Comparison of ENCODE assay signal across 1 cellular context in the genomic region with DNA sequence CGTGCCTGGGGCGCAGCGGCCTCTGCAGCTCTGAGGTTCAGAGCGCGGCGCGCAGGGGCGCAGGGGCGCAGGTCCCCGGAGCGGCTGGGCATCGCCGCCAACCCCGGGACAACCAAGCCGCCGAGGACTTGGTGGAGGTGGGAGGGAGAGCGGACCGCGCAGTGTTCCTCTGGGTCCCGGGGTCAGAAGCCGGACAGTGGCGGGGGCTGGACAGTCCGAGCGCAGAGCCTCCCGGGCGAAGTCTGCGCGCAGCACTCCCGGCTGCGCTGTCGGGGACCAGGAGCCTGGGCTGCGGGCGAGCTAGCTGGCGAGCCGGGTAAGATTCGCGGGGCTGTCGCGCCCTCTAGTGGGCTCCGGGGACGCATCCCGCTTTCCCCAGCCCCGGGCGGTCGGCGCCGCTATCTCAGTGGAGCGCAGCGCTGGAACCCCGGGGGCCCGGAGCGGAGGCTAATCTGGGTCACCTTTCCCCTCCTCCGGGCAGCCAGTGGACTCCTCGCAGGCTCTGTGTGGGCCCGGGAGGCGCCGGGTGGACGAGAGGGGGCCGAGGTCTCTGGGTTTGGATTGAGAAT.
A peak's percentile ranks its signal among the peaks of the same experiment; 100 is the strongest.
TF ChIP-seq lines count a peak whose summit lies in the region.

No MANE protein-coding gene starts in this region.

TF ChIP-seq in HepG2, 621 proteins besides CTCF, POLR2A, EP300 and RAD21 (continued from another document and continues in another):
- TF ChIP-seq MYNN (CRISPR knock-in tag; IDR thresholded peaks at IDR 0.05; ENCODE audit: low read depth) = no peak
- no peak for TF ChIP-seq ZNF460 (CRISPR knock-in tag; IDR thresholded peaks at IDR 0.05; ENCODE audit: borderline replicate concordance)
- no peak for TF ChIP-seq ZSCAN30 (CRISPR knock-in tag; IDR thresholded peaks at IDR 0.05)
- TF ChIP-seq ZNF670 (CRISPR knock-in tag; IDR thresholded peaks at IDR 0.05; ENCODE audit: borderline replicate concordance) = no peak
- TF ChIP-seq ZNF589 (CRISPR knock-in tag; conservative IDR thresholded peaks at IDR 0.05) = no peak
- TF ChIP-seq, protein P1, sequence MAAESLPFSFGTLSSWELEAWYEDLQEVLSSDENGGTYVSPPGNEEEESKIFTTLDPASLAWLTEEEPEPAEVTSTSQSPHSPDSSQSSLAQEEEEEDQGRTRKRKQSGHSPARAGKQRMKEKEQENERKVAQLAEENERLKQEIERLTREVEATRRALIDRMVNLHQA (CRISPR knock-in tag; IDR thresholded peaks at IDR 0.05) = no peak
- TF ChIP-seq, protein P2, sequence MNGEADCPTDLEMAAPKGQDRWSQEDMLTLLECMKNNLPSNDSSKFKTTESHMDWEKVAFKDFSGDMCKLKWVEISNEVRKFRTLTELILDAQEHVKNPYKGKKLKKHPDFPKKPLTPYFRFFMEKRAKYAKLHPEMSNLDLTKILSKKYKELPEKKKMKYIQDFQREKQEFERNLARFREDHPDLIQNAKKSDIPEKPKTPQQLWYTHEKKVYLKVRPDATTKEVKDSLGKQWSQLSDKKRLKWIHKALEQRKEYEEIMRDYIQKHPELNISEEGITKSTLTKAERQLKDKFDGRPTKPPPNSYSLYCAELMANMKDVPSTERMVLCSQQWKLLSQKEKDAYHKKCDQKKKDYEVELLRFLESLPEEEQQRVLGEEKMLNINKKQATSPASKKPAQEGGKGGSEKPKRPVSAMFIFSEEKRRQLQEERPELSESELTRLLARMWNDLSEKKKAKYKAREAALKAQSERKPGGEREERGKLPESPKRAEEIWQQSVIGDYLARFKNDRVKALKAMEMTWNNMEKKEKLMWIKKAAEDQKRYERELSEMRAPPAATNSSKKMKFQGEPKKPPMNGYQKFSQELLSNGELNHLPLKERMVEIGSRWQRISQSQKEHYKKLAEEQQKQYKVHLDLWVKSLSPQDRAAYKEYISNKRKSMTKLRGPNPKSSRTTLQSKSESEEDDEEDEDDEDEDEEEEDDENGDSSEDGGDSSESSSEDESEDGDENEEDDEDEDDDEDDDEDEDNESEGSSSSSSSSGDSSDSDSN (CRISPR knock-in tag; IDR thresholded peaks at IDR 0.05) = peak; percentile 89
- no peak for TF ChIP-seq SOX13 (IDR thresholded peaks at IDR 0.05)
- TF ChIP-seq SOX13 (CRISPR knock-in tag; conservative IDR thresholded peaks at IDR 0.05 in 1 of 2, IDR thresholded peaks at IDR 0.05 in 1 of 2) = 0 out of 4 replicates have a peak, but pooled peaks of 1 of the 2 experiments have one; percentile 24
- TF ChIP-seq IKZF4 (CRISPR knock-in tag; IDR thresholded peaks at IDR 0.05; ENCODE audit: borderline replicate concordance, low read depth, not compliant biosample characterization) = no peak
- 0 out of 2 replicates have a peak, but pooled peaks have one; percentile 22 for TF ChIP-seq RNF2 (conservative IDR thresholded peaks at IDR 0.05; ENCODE audit: low read depth)
- TF ChIP-seq, protein P3, sequence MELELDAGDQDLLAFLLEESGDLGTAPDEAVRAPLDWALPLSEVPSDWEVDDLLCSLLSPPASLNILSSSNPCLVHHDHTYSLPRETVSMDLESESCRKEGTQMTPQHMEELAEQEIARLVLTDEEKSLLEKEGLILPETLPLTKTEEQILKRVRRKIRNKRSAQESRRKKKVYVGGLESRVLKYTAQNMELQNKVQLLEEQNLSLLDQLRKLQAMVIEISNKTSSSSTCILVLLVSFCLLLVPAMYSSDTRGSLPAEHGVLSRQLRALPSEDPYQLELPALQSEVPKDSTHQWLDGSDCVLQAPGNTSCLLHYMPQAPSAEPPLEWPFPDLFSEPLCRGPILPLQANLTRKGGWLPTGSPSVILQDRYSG (CRISPR knock-in tag; IDR thresholded peaks at IDR 0.05) = no peak
- 0 out of 2 replicates have a peak, but pooled peaks have one; percentile 67 for TF ChIP-seq GLI4 (CRISPR knock-in tag; IDR thresholded peaks at IDR 0.05; ENCODE audit: borderline replicate concordance)
- no peak for TF ChIP-seq ZNF674 (CRISPR knock-in tag; IDR thresholded peaks at IDR 0.05; ENCODE audit: low read depth)
- TF ChIP-seq GATAD2A (CRISPR knock-in tag; IDR thresholded peaks at IDR 0.05) = 0 out of 2 replicates have a peak, but pooled peaks have one; percentile 11
- TF ChIP-seq, protein P4, sequence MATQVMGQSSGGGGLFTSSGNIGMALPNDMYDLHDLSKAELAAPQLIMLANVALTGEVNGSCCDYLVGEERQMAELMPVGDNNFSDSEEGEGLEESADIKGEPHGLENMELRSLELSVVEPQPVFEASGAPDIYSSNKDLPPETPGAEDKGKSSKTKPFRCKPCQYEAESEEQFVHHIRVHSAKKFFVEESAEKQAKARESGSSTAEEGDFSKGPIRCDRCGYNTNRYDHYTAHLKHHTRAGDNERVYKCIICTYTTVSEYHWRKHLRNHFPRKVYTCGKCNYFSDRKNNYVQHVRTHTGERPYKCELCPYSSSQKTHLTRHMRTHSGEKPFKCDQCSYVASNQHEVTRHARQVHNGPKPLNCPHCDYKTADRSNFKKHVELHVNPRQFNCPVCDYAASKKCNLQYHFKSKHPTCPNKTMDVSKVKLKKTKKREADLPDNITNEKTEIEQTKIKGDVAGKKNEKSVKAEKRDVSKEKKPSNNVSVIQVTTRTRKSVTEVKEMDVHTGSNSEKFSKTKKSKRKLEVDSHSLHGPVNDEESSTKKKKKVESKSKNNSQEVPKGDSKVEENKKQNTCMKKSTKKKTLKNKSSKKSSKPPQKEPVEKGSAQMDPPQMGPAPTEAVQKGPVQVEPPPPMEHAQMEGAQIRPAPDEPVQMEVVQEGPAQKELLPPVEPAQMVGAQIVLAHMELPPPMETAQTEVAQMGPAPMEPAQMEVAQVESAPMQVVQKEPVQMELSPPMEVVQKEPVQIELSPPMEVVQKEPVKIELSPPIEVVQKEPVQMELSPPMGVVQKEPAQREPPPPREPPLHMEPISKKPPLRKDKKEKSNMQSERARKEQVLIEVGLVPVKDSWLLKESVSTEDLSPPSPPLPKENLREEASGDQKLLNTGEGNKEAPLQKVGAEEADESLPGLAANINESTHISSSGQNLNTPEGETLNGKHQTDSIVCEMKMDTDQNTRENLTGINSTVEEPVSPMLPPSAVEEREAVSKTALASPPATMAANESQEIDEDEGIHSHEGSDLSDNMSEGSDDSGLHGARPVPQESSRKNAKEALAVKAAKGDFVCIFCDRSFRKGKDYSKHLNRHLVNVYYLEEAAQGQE (IDR thresholded peaks at IDR 0.05; ENCODE audit: borderline replicate concordance in 1 of 2, low read depth in 1 of 2, low read length in 2 of 2) = no peak
- TF ChIP-seq ZNF839 (CRISPR knock-in tag; IDR thresholded peaks at IDR 0.05; ENCODE audit: borderline replicate concordance) = no peak
- no peak for TF ChIP-seq DMAP1 (CRISPR knock-in tag; IDR thresholded peaks at IDR 0.05)
- TF ChIP-seq PAWR (CRISPR knock-in tag; IDR thresholded peaks at IDR 0.05; ENCODE audit: borderline replicate concordance) = no peak
- TF ChIP-seq, protein P5, sequence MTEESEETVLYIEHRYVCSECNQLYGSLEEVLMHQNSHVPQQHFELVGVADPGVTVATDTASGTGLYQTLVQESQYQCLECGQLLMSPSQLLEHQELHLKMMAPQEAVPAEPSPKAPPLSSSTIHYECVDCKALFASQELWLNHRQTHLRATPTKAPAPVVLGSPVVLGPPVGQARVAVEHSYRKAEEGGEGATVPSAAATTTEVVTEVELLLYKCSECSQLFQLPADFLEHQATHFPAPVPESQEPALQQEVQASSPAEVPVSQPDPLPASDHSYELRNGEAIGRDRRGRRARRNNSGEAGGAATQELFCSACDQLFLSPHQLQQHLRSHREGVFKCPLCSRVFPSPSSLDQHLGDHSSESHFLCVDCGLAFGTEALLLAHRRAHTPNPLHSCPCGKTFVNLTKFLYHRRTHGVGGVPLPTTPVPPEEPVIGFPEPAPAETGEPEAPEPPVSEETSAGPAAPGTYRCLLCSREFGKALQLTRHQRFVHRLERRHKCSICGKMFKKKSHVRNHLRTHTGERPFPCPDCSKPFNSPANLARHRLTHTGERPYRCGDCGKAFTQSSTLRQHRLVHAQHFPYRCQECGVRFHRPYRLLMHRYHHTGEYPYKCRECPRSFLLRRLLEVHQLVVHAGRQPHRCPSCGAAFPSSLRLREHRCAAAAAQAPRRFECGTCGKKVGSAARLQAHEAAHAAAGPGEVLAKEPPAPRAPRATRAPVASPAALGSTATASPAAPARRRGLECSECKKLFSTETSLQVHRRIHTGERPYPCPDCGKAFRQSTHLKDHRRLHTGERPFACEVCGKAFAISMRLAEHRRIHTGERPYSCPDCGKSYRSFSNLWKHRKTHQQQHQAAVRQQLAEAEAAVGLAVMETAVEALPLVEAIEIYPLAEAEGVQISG (CRISPR knock-in tag; IDR thresholded peaks at IDR 0.05) = peak; percentile 73; the same call in 1 of the 2 replicates
- no peak for TF ChIP-seq RFX5 (IDR thresholded peaks at IDR 0.05; ENCODE audit: low read depth, low read length)
- no peak for TF ChIP-seq HHEX (CRISPR knock-in tag; IDR thresholded peaks at IDR 0.05)
- TF ChIP-seq, protein P6, sequence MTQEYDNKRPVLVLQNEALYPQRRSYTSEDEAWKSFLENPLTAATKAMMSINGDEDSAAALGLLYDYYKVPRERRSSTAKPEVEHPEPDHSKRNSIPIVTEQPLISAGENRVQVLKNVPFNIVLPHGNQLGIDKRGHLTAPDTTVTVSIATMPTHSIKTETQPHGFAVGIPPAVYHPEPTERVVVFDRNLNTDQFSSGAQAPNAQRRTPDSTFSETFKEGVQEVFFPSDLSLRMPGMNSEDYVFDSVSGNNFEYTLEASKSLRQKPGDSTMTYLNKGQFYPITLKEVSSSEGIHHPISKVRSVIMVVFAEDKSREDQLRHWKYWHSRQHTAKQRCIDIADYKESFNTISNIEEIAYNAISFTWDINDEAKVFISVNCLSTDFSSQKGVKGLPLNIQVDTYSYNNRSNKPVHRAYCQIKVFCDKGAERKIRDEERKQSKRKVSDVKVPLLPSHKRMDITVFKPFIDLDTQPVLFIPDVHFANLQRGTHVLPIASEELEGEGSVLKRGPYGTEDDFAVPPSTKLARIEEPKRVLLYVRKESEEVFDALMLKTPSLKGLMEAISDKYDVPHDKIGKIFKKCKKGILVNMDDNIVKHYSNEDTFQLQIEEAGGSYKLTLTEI (CRISPR knock-in tag; conservative IDR thresholded peaks at IDR 0.05) = no peak
- peak; percentile 85; the same call in 1 of the 2 replicates for TF ChIP-seq BRCA1 (CRISPR knock-in tag; IDR thresholded peaks at IDR 0.05)
- TF ChIP-seq ZNF263 (CRISPR knock-in tag; IDR thresholded peaks at IDR 0.05) = 0 out of 2 replicates have a peak, but pooled peaks have one; percentile 43
- no peak for TF ChIP-seq ZC3H4 (CRISPR knock-in tag; IDR thresholded peaks at IDR 0.05; ENCODE audit: borderline replicate concordance)
- TF ChIP-seq HOXA5 (CRISPR knock-in tag; IDR thresholded peaks at IDR 0.05) = peak; percentile 87
- peak; percentile 89 for TF ChIP-seq ZNF564 (CRISPR knock-in tag; IDR thresholded peaks at IDR 0.05)
- TF ChIP-seq NR3C1 (CRISPR knock-in tag; IDR thresholded peaks at IDR 0.05) = no peak
- no peak for TF ChIP-seq ZNF451 (CRISPR knock-in tag; IDR thresholded peaks at IDR 0.05)
- peak; percentile 56; the same call in 1 of the 2 replicates for TF ChIP-seq ZSCAN21 (CRISPR knock-in tag; IDR thresholded peaks at IDR 0.05; ENCODE audit: borderline replicate concordance)
- TF ChIP-seq FIP1L1 (IDR thresholded peaks at IDR 0.05; ENCODE audit: borderline replicate concordance, insufficient read depth, low read depth, low read length) = no peak
- no peak; the same call in 1 of the 2 replicates for TF ChIP-seq YEATS2 (CRISPR knock-in tag; IDR thresholded peaks at IDR 0.05; ENCODE audit: borderline replicate concordance)
- TF ChIP-seq, protein P7, sequence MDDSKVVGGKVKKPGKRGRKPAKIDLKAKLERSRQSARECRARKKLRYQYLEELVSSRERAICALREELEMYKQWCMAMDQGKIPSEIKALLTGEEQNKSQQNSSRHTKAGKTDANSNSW (CRISPR knock-in tag; IDR thresholded peaks at IDR 0.05; ENCODE audit: borderline replicate concordance) = no peak
- TF ChIP-seq, protein P8, sequence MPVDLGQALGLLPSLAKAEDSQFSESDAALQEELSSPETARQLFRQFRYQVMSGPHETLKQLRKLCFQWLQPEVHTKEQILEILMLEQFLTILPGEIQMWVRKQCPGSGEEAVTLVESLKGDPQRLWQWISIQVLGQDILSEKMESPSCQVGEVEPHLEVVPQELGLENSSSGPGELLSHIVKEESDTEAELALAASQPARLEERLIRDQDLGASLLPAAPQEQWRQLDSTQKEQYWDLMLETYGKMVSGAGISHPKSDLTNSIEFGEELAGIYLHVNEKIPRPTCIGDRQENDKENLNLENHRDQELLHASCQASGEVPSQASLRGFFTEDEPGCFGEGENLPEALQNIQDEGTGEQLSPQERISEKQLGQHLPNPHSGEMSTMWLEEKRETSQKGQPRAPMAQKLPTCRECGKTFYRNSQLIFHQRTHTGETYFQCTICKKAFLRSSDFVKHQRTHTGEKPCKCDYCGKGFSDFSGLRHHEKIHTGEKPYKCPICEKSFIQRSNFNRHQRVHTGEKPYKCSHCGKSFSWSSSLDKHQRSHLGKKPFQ (CRISPR knock-in tag; IDR thresholded peaks at IDR 0.05; ENCODE audit: insufficient replicate concordance) = no peak
- no peak for TF ChIP-seq SMARCC2 (IDR thresholded peaks at IDR 0.05)
- TF ChIP-seq MAFF (IDR thresholded peaks at IDR 0.05; ENCODE audit: low read depth, low read length) = no peak
- TF ChIP-seq, protein P9, sequence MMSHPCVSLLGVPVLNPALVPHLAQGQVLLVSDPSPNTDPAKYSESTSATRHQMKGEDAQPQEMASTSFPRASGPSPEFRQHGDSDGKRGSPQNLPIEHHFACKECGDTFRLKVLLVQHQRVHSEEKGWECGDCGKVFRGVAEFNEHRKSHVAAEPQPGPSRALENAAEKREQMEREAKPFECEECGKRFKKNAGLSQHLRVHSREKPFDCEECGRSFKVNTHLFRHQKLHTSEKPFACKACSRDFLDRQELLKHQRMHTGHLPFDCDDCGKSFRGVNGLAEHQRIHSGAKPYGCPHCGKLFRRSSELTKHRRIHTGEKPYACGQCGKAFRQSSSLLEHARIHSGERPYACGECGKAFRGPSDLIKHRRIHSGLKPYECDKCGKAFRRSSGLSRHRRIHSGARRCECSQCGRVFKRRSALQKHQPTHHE (CRISPR knock-in tag; IDR thresholded peaks at IDR 0.05; ENCODE audit: borderline replicate concordance) = peak; percentile 57; the same call in 1 of the 2 replicates
- TF ChIP-seq, protein P10, sequence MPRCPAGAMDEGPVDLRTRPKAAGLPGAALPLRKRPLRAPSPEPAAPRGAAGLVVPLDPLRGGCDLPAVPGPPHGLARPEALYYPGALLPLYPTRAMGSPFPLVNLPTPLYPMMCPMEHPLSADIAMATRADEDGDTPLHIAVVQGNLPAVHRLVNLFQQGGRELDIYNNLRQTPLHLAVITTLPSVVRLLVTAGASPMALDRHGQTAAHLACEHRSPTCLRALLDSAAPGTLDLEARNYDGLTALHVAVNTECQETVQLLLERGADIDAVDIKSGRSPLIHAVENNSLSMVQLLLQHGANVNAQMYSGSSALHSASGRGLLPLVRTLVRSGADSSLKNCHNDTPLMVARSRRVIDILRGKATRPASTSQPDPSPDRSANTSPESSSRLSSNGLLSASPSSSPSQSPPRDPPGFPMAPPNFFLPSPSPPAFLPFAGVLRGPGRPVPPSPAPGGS (CRISPR knock-in tag; IDR thresholded peaks at IDR 0.05) = 0 out of 2 replicates have a peak, but pooled peaks have one; percentile 54
- no peak for TF ChIP-seq ZNF737 (CRISPR knock-in tag; IDR thresholded peaks at IDR 0.05; ENCODE audit: borderline replicate concordance)
- TF ChIP-seq ZBTB42 (CRISPR knock-in tag; IDR thresholded peaks at IDR 0.05) = no peak
- TF ChIP-seq, protein P11, sequence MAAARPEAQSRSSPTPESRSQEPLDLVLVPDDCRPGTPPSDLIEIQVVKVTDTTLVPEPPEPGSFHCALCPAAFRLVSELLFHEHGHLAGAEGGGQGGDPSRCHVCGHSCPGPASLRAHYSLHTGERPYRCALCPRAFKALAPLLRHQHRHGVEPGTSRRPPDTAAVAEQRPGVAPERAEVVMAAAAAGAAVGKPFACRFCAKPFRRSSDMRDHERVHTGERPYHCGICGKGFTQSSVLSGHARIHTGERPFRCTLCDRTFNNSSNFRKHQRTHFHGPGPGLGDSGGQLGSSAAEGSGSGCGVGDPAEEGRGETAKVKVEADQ (CRISPR knock-in tag; IDR thresholded peaks at IDR 0.05; ENCODE audit: borderline replicate concordance) = no peak
- TF ChIP-seq ZNF816 (CRISPR knock-in tag; IDR thresholded peaks at IDR 0.05; ENCODE audit: borderline replicate concordance) = no peak
